In genomic region chr4:52051213-52051614, GRCh38 we compare ENCODE assay signal across 8 cellular contexts. TPM values are rescaled to one million over a fixed set of nuclear protein-coding genes. Genes with fewer than 3 reads are reported as not detected.
DNase-seq lines count a peak whose midpoint lies in the region; ATAC-seq, FAIRE-seq and TF ChIP-seq lines count a peak whose summit lies in the region.

TSS of gene SPATA18 (plus strand) at chr4:52051304. CDS start at chr4:52051705, 401 bp downstream.

- H3K4me1 ChIP-seq in HepG2 (ENCODE audit: insufficient read depth, low read length) (peaks cover 21% of the 10 kb centered on the region), thyroid gland (peaks cover 0 to 5% of the 10 kb centered on the region in 2 donors)

- in situ Hi-C loops in HepG2 (cut with HindIII; ENCODE audit: extremely low pct_ligation_motif_present, low pct_unique_long_range_greater_than_20kb) = no loop called here

- TSS peak; percentile 86 for BruUV-seq in HepG2 (replicated peaks; lab: Mats Ljungman, UMichigan)

- peak within 1 kb of the TSS; percentile 73 for H3K9ac ChIP-seq in HepG2 (ENCODE audit: insufficient read depth, low read depth, low read length)

- peak within 1 kb of the TSS; percentile 84 for H3K4me2 ChIP-seq in HepG2 (ENCODE audit: low read depth, low read length)

- no peak for TF ChIP-seq RAD21 in HepG2 (CRISPR knock-in tag; IDR thresholded peaks at IDR 0.05)

- no peaks in the 10 kb centered on the region for H4K20me1 ChIP-seq in HepG2 (ENCODE audit: insufficient read depth, low read length)

- CTCF ChIA-PET in HepG2 (lab: Yijun Ruan, JAX; ENCODE audit: low intra/inter-chr PET ratio, low total read pairs) = no interaction called here

- H3K27ac ChIP-seq in coronary artery (peak within 1 kb of the TSS; percentile 11 to 61), HepG2 (ENCODE audit: extremely low read length, insufficient read depth, low read length) (peak within 1 kb of the TSS; percentile 64), thyroid gland (no peak within 1 kb of the TSS)

- no peak for TF ChIP-seq EP300 in HepG2 (IDR thresholded peaks at IDR 0.05; ENCODE audit: low read depth in 2 of 2, low read length in 2 of 2)
- TF ChIP-seq EP300 in HepG2 (CRISPR knock-in tag; IDR thresholded peaks at IDR 0.05; ENCODE audit: borderline replicate concordance) = no peak

- no peak for FAIRE-seq in HepG2 (lab: Jason Lieb, UNC)

- POLR2A ChIA-PET in HepG2 (lab: Yijun Ruan, JAX) = interaction anchor here (1.4 to 1.9 kb wide), 3 partner anchors 13 to 209 kb away, joined by 6 to 13 read pairs (median 11); partner anchors contain the start of genes DCUN1D4 and SGCB

- H3K27me3 ChIP-seq in HepG2 (ENCODE audit: control insufficient read depth in 1 of 2, insufficient read depth in 2 of 2, low read length in 2 of 2) = no peaks in the 10 kb centered on the region; a peak in 1 of 5 replicates
- H3K27me3 ChIP-seq in thyroid gland = no peaks in the 10 kb centered on the region

- peak; percentile 3 for DNase-seq in COR-L47 (lab: John Stamatoyannopoulos, UW)
- DNase-seq in coronary artery (ENCODE audit: low spot score) = no peak
- DNase-seq in HepG2 (ENCODE audit: low spot score) = no peak
- DNase-seq in thyroid gland = peak in 1 of 2 donors; percentile 10
- no peak for DNase-seq in NCI-H526 treated with DMSO at 0.1 percent for 48 hours (lab: John Stamatoyannopoulos, UW)
- no peak for DNase-seq in OCI-M1 (lab: John Stamatoyannopoulos, UW)

- peak within 1 kb of the TSS; percentile 65 for H2AFZ ChIP-seq in HepG2 (ENCODE audit: low read length)

- no peak for TF ChIP-seq POLR2A in HepG2 (IDR thresholded peaks at IDR 0.05; ENCODE audit: insufficient read depth in 1 of 2, low read depth in 2 of 2, low read length in 2 of 2)
- no peak for TF ChIP-seq POLR2A in thyroid gland (IDR thresholded peaks at IDR 0.05)

- no peaks in the 10 kb centered on the region for H3K9me3 ChIP-seq in HepG2 (ENCODE audit: low read length)
- no peaks in the 10 kb centered on the region for H3K9me3 ChIP-seq in thyroid gland

- H3K36me3 ChIP-seq in HepG2 (replicated peaks in 1 of 2; ENCODE audit: control insufficient read depth in 1 of 2, insufficient read depth in 2 of 2, low read length in 2 of 2) = no peaks in the 10 kb centered on the region
- no peaks in the 10 kb centered on the region for H3K36me3 ChIP-seq in thyroid gland

- 0% methylated on average over 5 of the region's 44 CpGs for WGBS in HepG2 (ENCODE audit: low lambda C conversion rate)
- 1 to 5% methylated on average over 4 to 8 of the region's 44 CpGs for WGBS in thyroid gland, 2 donors

- TF ChIP-seq CTCF in coronary artery (IDR thresholded peaks at IDR 0.05) (no peak), HepG2 (CRISPR knock-in tag; IDR thresholded peaks at IDR 0.05) (no peak), thyroid gland (IDR thresholded peaks at IDR 0.05) (no peak)

- no peaks in the 10 kb centered on the region for H3K79me2 ChIP-seq in HepG2 (ENCODE audit: insufficient read depth, low read length)

- ATAC-seq in GM19438 (IDR thresholded peaks at IDR 0.05; ENCODE audit: low read depth, unreplicated experiment) = peak; percentile 41
- peak; percentile 57 for ATAC-seq in HG03571 (IDR thresholded peaks at IDR 0.05; ENCODE audit: unreplicated experiment)
- peak; percentile 75 for ATAC-seq in HepG2

- intact Hi-C loops in HepG2 (cut with micrococcal nuclease; ENCODE audit: unreplicated experiment) = no loop called here
- intact Hi-C loops in thyroid gland (cut with DNase I) = no loop called here

- H3K4me3 ChIP-seq in coronary artery (peak within 1 kb of the TSS; percentile 74), HepG2 (replicated peaks in 1 of 3; ENCODE audit: insufficient read depth in 1 of 3, low read depth in 2 of 3, low read length in 3 of 3) (peak within 1 kb of the TSS; percentile 70 to 86 (median 81)), thyroid gland (replicated peaks in 1 of 3) (peak within 1 kb of the TSS; percentile 0 to 9 (median 8))

TF ChIP-seq in HepG2, 621 proteins besides CTCF, POLR2A, EP300 and RAD21 (continues in another document):
- TF ChIP-seq AGO2 (optimal IDR thresholded peaks at IDR 0.05; ENCODE audit: low read depth, low read length) (peak; percentile 70), ZNF124 (CRISPR knock-in tag; IDR thresholded peaks at IDR 0.05) (no peak), KLF12 (CRISPR knock-in tag; IDR thresholded peaks at IDR 0.05; ENCODE audit: borderline replicate concordance) (0 out of 2 replicates have a peak, but pooled peaks have one; percentile 14), SNAI1 (CRISPR knock-in tag; IDR thresholded peaks at IDR 0.05; ENCODE audit: borderline replicate concordance) (0 out of 2 replicates have a peak, but pooled peaks have one; percentile 25), ZNF678 (CRISPR knock-in tag; IDR thresholded peaks at IDR 0.05) (0 out of 2 replicates have a peak, but pooled peaks have one; percentile 38), HBP1 (CRISPR knock-in tag; IDR thresholded peaks at IDR 0.05; ENCODE audit: low read depth) (no peak), NFYC (CRISPR knock-in tag; IDR thresholded peaks at IDR 0.05) (no peak), ZBTB7A (CRISPR knock-in tag; IDR thresholded peaks at IDR 0.05) (no peak), ZSCAN31 (CRISPR knock-in tag; IDR thresholded peaks at IDR 0.05; ENCODE audit: low read depth) (no peak), IKZF4 (CRISPR knock-in tag; IDR thresholded peaks at IDR 0.05; ENCODE audit: borderline replicate concordance, low read depth, not compliant biosample characterization) (no peak), SAP130 (CRISPR knock-in tag; IDR thresholded peaks at IDR 0.05; ENCODE audit: low read depth) (peak; percentile 18; the same call in 1 of the 2 replicates), SMARCE1 (IDR thresholded peaks at IDR 0.05; ENCODE audit: borderline replicate concordance) (no peak), GLMP (CRISPR knock-in tag; IDR thresholded peaks at IDR 0.05; ENCODE audit: borderline replicate concordance) (no peak), IRF9 (CRISPR knock-in tag; IDR thresholded peaks at IDR 0.05; ENCODE audit: borderline replicate concordance) (0 out of 2 replicates have a peak, but pooled peaks have one; percentile 44)

RNA-seq across cellular contexts. Expression of gene SPATA18, which starts in this region (rescaled TPM):
- total RNA-seq in HepG2 (2016; rRNA removed; fragmentation: Illumina TruSeq; extraction: Trizol) (13.2 and 13.9 TPM in 2 replicates), thyroid gland (1 to 10 TPM; 1.4 to 9.2 (median 2.0) TPM)
- 4.8 and 6.6 TPM in 2 replicates for total RNA-seq in HepG2 (2016; cell fraction: cytosol; rRNA removed; fragmentation: Illumina TruSeq; extraction: Trizol; ENCODE audit: low read depth)
- 9.8 and 14.0 TPM in 2 replicates for total RNA-seq in HepG2 (2016; cell fraction: insoluble cytoplasmic fraction; rRNA removed; fragmentation: Illumina TruSeq; extraction: Trizol)
- total RNA-seq in HepG2 (2016; cell fraction: membrane; rRNA removed; fragmentation: Illumina TruSeq; extraction: Trizol) = 16.0 and 20.5 TPM in 2 replicates
- 14.8 and 16.2 TPM in 2 replicates for total RNA-seq in HepG2 (2016; cell fraction: nucleus; rRNA removed; fragmentation: Illumina TruSeq; extraction: Trizol)
- 4.8 and 5.7 TPM in 2 replicates for polyA plus RNA-seq in HepG2 (2011; rRNA removed)
- polyA plus RNA-seq in HepG2 (2011; cell fraction: cytosol; rRNA removed) = 3.6 and 6.1 TPM in 2 replicates
- 13.3 and 14.1 TPM in 2 replicates for polyA plus RNA-seq in HepG2 (2011; cell fraction: nucleus; rRNA removed)
- polyA plus RNA-seq in HepG2 (2012) = 4.7 and 4.8 TPM in 2 replicates
- polyA plus RNA-seq in HepG2 (2016; cell fraction: cytosol; fragmentation: Illumina TruSeq; extraction: Trizol; ENCODE audit: low read depth) = 4.7 and 7.2 TPM in 2 replicates
- 12.3 and 13.4 TPM in 2 replicates for polyA plus RNA-seq in HepG2 (2016; cell fraction: insoluble cytoplasmic fraction; fragmentation: Illumina TruSeq; extraction: Trizol; ENCODE audit: low read depth)
- polyA plus RNA-seq in HepG2 (2016; cell fraction: membrane; fragmentation: Illumina TruSeq; extraction: Trizol; ENCODE audit: low read depth) = 14.2 and 14.4 TPM in 2 replicates
- polyA plus RNA-seq in HepG2 (2016; cell fraction: nucleus; fragmentation: Illumina TruSeq; extraction: Trizol; ENCODE audit: insufficient read depth, low read depth) = 17.6 and 20.5 TPM in 2 replicates
- polyA minus RNA-seq in HepG2 (2011; rRNA and poly(A)+ RNA removed; ENCODE audit: low replicate concordance) = 9.1 TPM in 1 of 2 replicates, not detected in the other
- 5.6 and 6.0 TPM in 2 replicates for polyA minus RNA-seq in HepG2 (2011; cell fraction: cytosol; rRNA and poly(A)+ RNA removed)
- polyA minus RNA-seq in HepG2 (2011; cell fraction: nucleus; rRNA and poly(A)+ RNA removed) = 14.0 and 14.2 TPM in 2 replicates

Comparison
In these comparisons a context has a peak if more than half of its experiments do, and no peak if none do; other contexts are left out.
1. H3K27ac ChIP-seq: peak in coronary artery (2 of 2) and HepG2 (single experiment); none in thyroid gland (0 of 3).
2. H3K4me3 ChIP-seq: peak in every context shown above with its lines; median percentile 81 in HepG2; 74 in coronary artery; 8 in thyroid gland.
3. Peak in every context shown above with its lines, with median percentiles within 50 percentile points of each other: ATAC-seq.